12 cellular contexts compared by ENCODE assay signal in genomic region chr16:20918486-20919239, GRCh38. TPM values are rescaled to one million over a fixed set of nuclear protein-coding genes. Genes with fewer than 3 reads are reported as not detected.
DNase-seq lines count a peak whose midpoint lies in the region; ATAC-seq and TF ChIP-seq lines count a peak whose summit lies in the region.
"Had no signal": no experiment of that assay in that cellular context is flagged by ENCODE, and none has a peak within 500 bp of the region (broad histone marks: within the 10 kb centered on the region; RNA-seq: fewer than 3 reads in every experiment).

No MANE protein-coding gene starts in this region.

- TF ChIP-seq CTCF in brain (conservative IDR thresholded peaks at IDR 0.05) (no peak), left lung (IDR thresholded peaks at IDR 0.05) (no peak), uterus (IDR thresholded peaks at IDR 0.05) (no peak), SK-N-SH (IDR thresholded peaks at IDR 0.05) (no peak)

- DNase-seq in activated CD8-positive, alpha-beta memory T cell treated with anti-CD3 and anti-CD28 coated beads, Interleukin-2, amount 10 ng/mL, durations not matched to agents 7 days and 5 days, result no peak
- no peak for DNase-seq in activated CD8-positive, alpha-beta memory T cell treated with anti-CD3 and anti-CD28 coated beads for 24 hours
- DNase-seq in left lung (peak in 1 of 2 donors; percentile 75), uterus (peak; percentile 67 to 71), SK-N-SH (no peak), NCI-H146 treated with DMSO at 0.1 percent for 48 hours (lab: John Stamatoyannopoulos, UW; ENCODE audit: unreplicated experiment) (no peak)
- DNase-seq: ACHN; activated CD4-positive, alpha-beta T cell treated with anti-CD3 and anti-CD28 coated beads for 48 hours; NCI-H2227 treated with DMSO at 0.1 percent for 48 hours; stimulated activated CD4-positive, alpha-beta T cell treated with anti-CD3 and anti-CD28 coated beads, Interleukin-1b, Interleukin-23, amount 100 ng/mL, for 48 hours had no signal

- 97% methylated on average over 4 of the region's 4 CpGs for WGBS in SK-N-SH (ENCODE audit: low lambda C conversion rate)

- H3K36me3 ChIP-seq in left lung, result peaks cover 0 to 12% of the 10 kb centered on the region in 2 donors
- no peaks in the 10 kb centered on the region for H3K36me3 ChIP-seq in uterus
- no peaks in the 10 kb centered on the region for H3K36me3 ChIP-seq in SK-N-SH (replicated peaks in 1 of 2; ENCODE audit: control insufficient read depth in 1 of 2, insufficient read depth in 2 of 2, low read length in 1 of 2)

- no peak overlapping the region for H3K4me3 ChIP-seq in left lung
- H3K4me3 ChIP-seq in uterus, result no peak overlapping the region
- H3K4me3 ChIP-seq in SK-N-SH (ENCODE audit: low read depth in 2 of 2, low read length in 1 of 2), result no peak overlapping the region

- no peak for ATAC-seq in activated CD8-positive, alpha-beta memory T cell treated with anti-CD3 and anti-CD28 coated beads, Interleukin-2, amount 10 ng/mL, durations not matched to agents 7 days and 5 days
- peak; percentile 59 for ATAC-seq in left lung
- no peak for ATAC-seq in GM21360 (IDR thresholded peaks at IDR 0.05; ENCODE audit: unreplicated experiment)

- POLR2A ChIA-PET in SK-N-SH (lab: Yijun Ruan, JAX), result no interaction called here

- peak overlapping the region; percentile 14 for H3K27ac Mint-ChIP-seq in activated CD8-positive, alpha-beta memory T cell treated with anti-CD3 and anti-CD28 coated beads, Interleukin-2, amount 10 ng/mL, durations not matched to agents 7 days and 5 days
- H3K27ac Mint-ChIP-seq in brain, result peak overlapping the region in 3 of 5 experiments; percentile 59 to 78 (median 77)

- intact Hi-C loops in left lung (cut with DNase I) (no loop called here), uterus (cut with DNase I; ENCODE audit: low total_unique reads) (no loop called here)

- H3K4me3 Mint-ChIP-seq in activated CD8-positive, alpha-beta memory T cell treated with anti-CD3 and anti-CD28 coated beads, Interleukin-2, amount 10 ng/mL, durations not matched to agents 7 days and 5 days, result no peak overlapping the region
- peak overlapping the region in 2 of 5 experiments; percentile 22 to 36 for H3K4me3 Mint-ChIP-seq in brain

- no peak overlapping the region for H3K4me2 ChIP-seq in SK-N-SH

- H3K9me2 ChIP-seq in SK-N-SH, result no peaks in the 10 kb centered on the region

- peaks cover 42% of the 10 kb centered on the region for H3K4me1 Mint-ChIP-seq in activated CD8-positive, alpha-beta memory T cell treated with anti-CD3 and anti-CD28 coated beads, Interleukin-2, amount 10 ng/mL, durations not matched to agents 7 days and 5 days
- H3K4me1 Mint-ChIP-seq in brain, result peaks cover 25% of the 10 kb centered on the region

- no peaks in the 10 kb centered on the region for H3F3A ChIP-seq in SK-N-SH (replicated peaks; ENCODE audit: insufficient read depth)

- H2AFZ ChIP-seq in SK-N-SH (ENCODE audit: low read depth), result no peak overlapping the region

- no peaks in the 10 kb centered on the region for H3K27me3 Mint-ChIP-seq in activated CD8-positive, alpha-beta memory T cell treated with anti-CD3 and anti-CD28 coated beads, Interleukin-2, amount 10 ng/mL, durations not matched to agents 7 days and 5 days
- H3K27me3 Mint-ChIP-seq in brain, result no peaks in the 10 kb centered on the region

- no peaks in the 10 kb centered on the region for H4K20me1 ChIP-seq in SK-N-SH (ENCODE audit: insufficient read depth)

- H3K27ac ChIP-seq in left lung, result peak overlapping the region in 1 of 2 donors; percentile 26
- H3K27ac ChIP-seq in uterus, result peak overlapping the region in 1 of 2 donors; percentile 34
- H3K27ac ChIP-seq in SK-N-SH (ENCODE audit: low read depth in 2 of 2, low read length in 1 of 2), result no peak overlapping the region

- H3K27me3 ChIP-seq in left lung (no peaks in the 10 kb centered on the region), uterus (no peaks in the 10 kb centered on the region), SK-N-SH (ENCODE audit: insufficient read depth) (no peaks in the 10 kb centered on the region)

- H3K79me2 ChIP-seq in SK-N-SH (ENCODE audit: insufficient read depth), result no peaks in the 10 kb centered on the region

- no peak for TF ChIP-seq RAD21 in SK-N-SH (IDR thresholded peaks at IDR 0.05; ENCODE audit: low read length)

- H3K4me1 ChIP-seq in left lung, result peaks cover 9 to 20% of the 10 kb centered on the region in 2 donors
- no peaks in the 10 kb centered on the region for H3K4me1 ChIP-seq in uterus
- H3K4me1 ChIP-seq in SK-N-SH (ENCODE audit: control insufficient read depth in 1 of 2, insufficient read depth in 2 of 2, low read depth in 1 of 2, low read length in 1 of 2), result no peaks in the 10 kb centered on the region; a peak in 1 of 4 replicates

- no peak for TF ChIP-seq EP300 in SK-N-SH (IDR thresholded peaks at IDR 0.05; ENCODE audit: borderline replicate concordance in 1 of 2, low read depth in 1 of 2, low read length in 1 of 2)

- peaks cover 59% of the 10 kb centered on the region for H3K36me3 Mint-ChIP-seq in activated CD8-positive, alpha-beta memory T cell treated with anti-CD3 and anti-CD28 coated beads, Interleukin-2, amount 10 ng/mL, durations not matched to agents 7 days and 5 days
- H3K36me3 Mint-ChIP-seq in brain, result peaks cover 38% of the 10 kb centered on the region

- H3K9me3 ChIP-seq in left lung (no peaks in the 10 kb centered on the region), uterus (no peaks in the 10 kb centered on the region), SK-N-SH (no peaks in the 10 kb centered on the region)

- TF ChIP-seq POLR2A in uterus (IDR thresholded peaks at IDR 0.05), result no peak

- no peak overlapping the region for H3K9ac ChIP-seq in SK-N-SH

- CTCF ChIA-PET in activated CD8-positive, alpha-beta memory T cell treated with anti-CD3 and anti-CD28 coated beads, Interleukin-2, amount 10 ng/mL, durations not matched to agents 7 days and 5 days (lab: Charles Lee), result interaction anchor here (0.9 to 1.4 kb wide), 3 partner anchors 12 to 25 kb away, joined by 3 read pairs; no protein-coding TSS in a partner anchor
- CTCF ChIA-PET in SK-N-SH (lab: Yijun Ruan, JAX), result no interaction called here

- no peaks in the 10 kb centered on the region for H3K9me3 Mint-ChIP-seq in activated CD8-positive, alpha-beta memory T cell treated with anti-CD3 and anti-CD28 coated beads, Interleukin-2, amount 10 ng/mL, durations not matched to agents 7 days and 5 days (ENCODE audit: low read depth)
- H3K9me3 Mint-ChIP-seq in brain, result no peaks in the 10 kb centered on the region

TF ChIP-seq in SK-N-SH, 30 proteins besides CTCF, POLR2A, EP300 and RAD21 (continues in another document):
- TF ChIP-seq GABPA (IDR thresholded peaks at IDR 0.05; ENCODE audit: low read depth), result no peak
- no peak for TF ChIP-seq JUND (IDR thresholded peaks at IDR 0.05)
- TF ChIP-seq, protein P1, sequence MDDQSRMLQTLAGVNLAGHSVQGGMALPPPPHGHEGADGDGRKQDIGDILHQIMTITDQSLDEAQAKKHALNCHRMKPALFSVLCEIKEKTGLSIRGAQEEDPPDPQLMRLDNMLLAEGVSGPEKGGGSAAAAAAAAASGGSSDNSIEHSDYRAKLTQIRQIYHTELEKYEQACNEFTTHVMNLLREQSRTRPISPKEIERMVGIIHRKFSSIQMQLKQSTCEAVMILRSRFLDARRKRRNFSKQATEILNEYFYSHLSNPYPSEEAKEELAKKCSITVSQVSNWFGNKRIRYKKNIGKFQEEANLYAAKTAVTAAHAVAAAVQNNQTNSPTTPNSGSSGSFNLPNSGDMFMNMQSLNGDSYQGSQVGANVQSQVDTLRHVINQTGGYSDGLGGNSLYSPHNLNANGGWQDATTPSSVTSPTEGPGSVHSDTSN (IDR thresholded peaks at IDR 0.05), result no peak
- no peak for TF ChIP-seq NRF1 (IDR thresholded peaks at IDR 0.05; ENCODE audit: low read depth, low read length)
- TF ChIP-seq, protein P2, sequence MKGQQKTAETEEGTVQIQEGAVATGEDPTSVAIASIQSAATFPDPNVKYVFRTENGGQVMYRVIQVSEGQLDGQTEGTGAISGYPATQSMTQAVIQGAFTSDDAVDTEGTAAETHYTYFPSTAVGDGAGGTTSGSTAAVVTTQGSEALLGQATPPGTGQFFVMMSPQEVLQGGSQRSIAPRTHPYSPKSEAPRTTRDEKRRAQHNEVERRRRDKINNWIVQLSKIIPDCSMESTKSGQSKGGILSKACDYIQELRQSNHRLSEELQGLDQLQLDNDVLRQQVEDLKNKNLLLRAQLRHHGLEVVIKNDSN (IDR thresholded peaks at IDR 0.05; ENCODE audit: borderline replicate concordance, low read depth), result no peak
- no peak for TF ChIP-seq SMC3 (IDR thresholded peaks at IDR 0.05; ENCODE audit: low read depth, low read length)
- TF ChIP-seq MEF2A (IDR thresholded peaks at IDR 0.05; ENCODE audit: borderline replicate concordance, low read depth), result no peak

RNA-seq across cellular contexts. Expression of gene LYRM1, which starts 18.1 kb away (rescaled TPM):
- 10 to 100 TPM; 38.6 to 47.7 TPM for total RNA-seq in activated CD8-positive, alpha-beta memory T cell treated with anti-CD3 and anti-CD28 coated beads, Interleukin-2, amount 10 ng/mL, durations not matched to agents 7 days and 5 days
- polyA plus RNA-seq in brain (ENCODE audit: insufficient read depth, low read depth, low replicate concordance) (35.5 TPM), SK-N-SH (2012; rRNA removed) (18.1 and 21.9 TPM in 2 replicates)
- total RNA-seq in left lung (10 to 100 TPM; 28.0 to 28.7 TPM), uterus (100 to 1,000 TPM in 1 of 4 donors, 10 to 100 TPM in 3; 40.0 to 201 (median 51.0) TPM)
- polyA plus RNA-seq in SK-N-SH (2012; cell fraction: cytosol; rRNA removed), result 30.9 and 32.6 TPM in 2 replicates
- 2.8 and 8.5 TPM in 2 replicates for polyA plus RNA-seq in SK-N-SH (2012; cell fraction: nucleus; rRNA removed)

RNA-seq across cellular contexts. Expression of gene DCUN1D3, which starts 18.5 kb away (rescaled TPM):
- 10 to 100 TPM; 18.1 to 24.4 TPM for total RNA-seq in activated CD8-positive, alpha-beta memory T cell treated with anti-CD3 and anti-CD28 coated beads, Interleukin-2, amount 10 ng/mL, durations not matched to agents 7 days and 5 days
- polyA plus RNA-seq in brain (ENCODE audit: insufficient read depth, low read depth, low replicate concordance), result 2.6 TPM
- 10 to 100 TPM; 26.5 to 27.1 TPM for total RNA-seq in left lung
- total RNA-seq in uterus, result 10 to 100 TPM; 14.7 to 38.0 (median 21.5) TPM
- 4.7 and 6.2 TPM in 2 replicates for polyA plus RNA-seq in SK-N-SH (2012; rRNA removed)
- 4.5 and 4.7 TPM in 2 replicates for polyA plus RNA-seq in SK-N-SH (2012; cell fraction: cytosol; rRNA removed)
- polyA plus RNA-seq in SK-N-SH (2012; cell fraction: nucleus; rRNA removed), result 6.8 and 7.8 TPM in 2 replicates

Comparison
In these comparisons a context has a peak if more than half of its experiments do, and no peak if none do; other contexts are left out.
1. DNase-seq: peak in uterus (2 of 2); none in activated CD8-positive, alpha-beta memory T cell treated with anti-CD3 and anti-CD28 coated beads, Interleukin-2, amount 10 ng/mL, durations not matched to agents 7 days and 5 days (single experiment), activated CD8-positive, alpha-beta memory T cell treated with anti-CD3 and anti-CD28 coated beads for 24 hours (single experiment), SK-N-SH (single experiment) and NCI-H146 treated with DMSO at 0.1 percent for 48 hours (single experiment).